Comparison of ENCODE assay signal across 23 cellular contexts in the genomic region with DNA sequence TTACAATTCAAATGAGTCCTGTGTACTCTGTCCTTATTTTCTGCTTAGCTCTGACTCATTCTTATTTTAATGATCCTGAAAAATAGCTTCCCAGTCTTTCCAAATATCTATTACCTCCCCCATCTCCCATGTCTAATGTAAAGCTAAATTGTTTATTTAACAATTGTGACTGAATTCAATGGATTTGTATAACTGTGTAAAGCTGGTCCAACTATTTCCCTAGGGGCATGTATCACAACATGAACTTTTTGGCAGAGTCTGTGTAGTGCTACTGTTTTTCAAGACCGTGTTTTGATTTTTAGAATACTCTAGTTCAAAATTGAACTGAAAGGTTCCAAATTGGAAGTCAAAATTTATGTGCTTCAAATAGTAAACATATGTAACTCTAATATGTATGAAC.
DNase-seq lines count a peak whose midpoint lies in the region; ATAC-seq and TF ChIP-seq lines count a peak whose summit lies in the region.
"Had no signal": no experiment of that assay in that cellular context is flagged by ENCODE, and none has a peak within 500 bp of the region (broad histone marks: within the 10 kb centered on the region; RNA-seq: fewer than 3 reads in every experiment).

No MANE protein-coding gene starts in this region.

- H3K36me3 ChIP-seq in adipocyte (ENCODE audit: control insufficient read depth, insufficient read depth, low read length, severe bottlenecking) = no peaks in the 10 kb centered on the region
- H3K36me3 ChIP-seq: heart left ventricle, tibial artery had no signal

- H3K27me3 Mint-ChIP-seq in activated CD4-positive, alpha-beta T cell treated with anti-CD3 and anti-CD28 coated beads for 36 hours = peaks cover 3% of the 10 kb centered on the region
- H3K27me3 Mint-ChIP-seq: stimulated activated naive CD8-positive, alpha-beta T cell treated with anti-CD3 and anti-CD28 coated beads, Interleukin-15, amount 100 ng/mL, for 72 hours had no signal

- CTCF ChIA-PET in activated CD4-positive, alpha-beta T cell treated with anti-CD3 and anti-CD28 coated beads for 36 hours (lab: Charles Lee) = no interaction called here

- DNase-seq in COR-L47 (lab: John Stamatoyannopoulos, UW) (peak; percentile 25), NCI-H1417 treated with DMSO at 0.1 percent for 48 hours (lab: John Stamatoyannopoulos, UW) (peak; percentile 18), adipocyte (ENCODE audit: low read depth) (peak; percentile 28), fibroblast of villous mesenchyme (ENCODE audit: low read depth) (peak; percentile 26), T-helper 9 cell (no peak)
- DNase-seq in activated CD4-positive, alpha-beta T cell treated with anti-CD3 and anti-CD28 coated beads for 36 hours = no peak
- no peak for DNase-seq in activated naive CD4-positive, alpha-beta T cell (lab: John Stamatoyannopoulos, UW)
- DNase-seq: activated CD4-positive, alpha-beta memory T cell treated with anti-CD3 and anti-CD28 coated beads for 36 hours; activated CD8-positive, alpha-beta memory T cell treated with anti-CD3 and anti-CD28 coated beads, Interleukin-2, amount 50 U/mL, for 48 hours; activated naive CD8-positive, alpha-beta T cell treated with anti-CD3 and anti-CD28 coated beads, Interleukin-2, amount 50 U/mL, for 24 hours; cortex of kidney; endodermal cell; heart left ventricle; KG1; mammary epithelial cell; NCI-H146; NCI-H774; posterior cingulate gyrus; stimulated activated naive CD8-positive, alpha-beta T cell treated with anti-CD3 and anti-CD28 coated beads, Interleukin-15, amount 100 ng/mL, for 72 hours; tibial artery had no signal

- POLR2A ChIA-PET in activated CD4-positive, alpha-beta T cell treated with anti-CD3 and anti-CD28 coated beads for 36 hours (lab: Charles Lee) = no interaction called here

- peaks cover 5% of the 10 kb centered on the region for H3K4me1 ChIP-seq in adipocyte (ENCODE audit: control insufficient read depth, insufficient read depth, low read length)
- H3K4me1 ChIP-seq: tibial artery had no signal

- ATAC-seq in activated CD4-positive, alpha-beta T cell treated with anti-CD3 and anti-CD28 coated beads for 36 hours = no peak
- ATAC-seq in GM18519 (IDR thresholded peaks at IDR 0.05; ENCODE audit: low FRiP score, unreplicated experiment) = no peak
- ATAC-seq: activated naive CD8-positive, alpha-beta T cell treated with anti-CD3 and anti-CD28 coated beads, Interleukin-2, amount 50 U/mL, for 24 hours; heart left ventricle; sciatic nerve; stimulated activated naive CD8-positive, alpha-beta T cell treated with anti-CD3 and anti-CD28 coated beads, Interleukin-15, amount 100 ng/mL, for 72 hours had no signal

- no peak overlapping the region for H3K27ac Mint-ChIP-seq in activated CD4-positive, alpha-beta T cell treated with anti-CD3 and anti-CD28 coated beads for 36 hours
- H3K27ac Mint-ChIP-seq: activated CD4-positive, alpha-beta memory T cell treated with anti-CD3 and anti-CD28 coated beads for 36 hours; activated naive CD8-positive, alpha-beta T cell treated with anti-CD3 and anti-CD28 coated beads, Interleukin-2, amount 50 U/mL, for 24 hours; endodermal cell; stimulated activated naive CD8-positive, alpha-beta T cell treated with anti-CD3 and anti-CD28 coated beads, Interleukin-15, amount 100 ng/mL, for 72 hours had no signal

- H3K4me1 Mint-ChIP-seq in activated CD4-positive, alpha-beta T cell treated with anti-CD3 and anti-CD28 coated beads for 36 hours = no peaks in the 10 kb centered on the region
- H3K4me1 Mint-ChIP-seq: activated naive CD8-positive, alpha-beta T cell treated with anti-CD3 and anti-CD28 coated beads, Interleukin-2, amount 50 U/mL, for 24 hours; endodermal cell; neural crest cell; stimulated activated naive CD8-positive, alpha-beta T cell treated with anti-CD3 and anti-CD28 coated beads, Interleukin-15, amount 100 ng/mL, for 72 hours had no signal

- H3K9me3 ChIP-seq in adipocyte (ENCODE audit: control insufficient read depth, low read length) = no peaks in the 10 kb centered on the region
- H3K9me3 ChIP-seq: heart left ventricle, tibial artery had no signal

- no peak overlapping the region for H3K4me3 ChIP-seq in adipocyte (ENCODE audit: low read length)
- H3K4me3 ChIP-seq in fibroblast of villous mesenchyme (ENCODE audit: low read depth, low read length) = no peak overlapping the region
- H3K4me3 ChIP-seq: heart left ventricle, tibial artery had no signal

- intact Hi-C loops in activated CD4-positive, alpha-beta T cell treated with anti-CD3 and anti-CD28 coated beads for 36 hours (cut with DNase I, micrococcal nuclease) = no loop called here

- H3K27me3 ChIP-seq in adipocyte (replicated peaks; ENCODE audit: control insufficient read depth, insufficient read depth, low read length) = no peaks in the 10 kb centered on the region
- H3K27me3 ChIP-seq: heart left ventricle, tibial artery had no signal

- H3K9ac ChIP-seq in adipocyte (ENCODE audit: low read length) = no peak overlapping the region

- H3K4me3 Mint-ChIP-seq in activated CD4-positive, alpha-beta T cell treated with anti-CD3 and anti-CD28 coated beads for 36 hours = no peak overlapping the region
- H3K4me3 Mint-ChIP-seq: activated CD4-positive, alpha-beta memory T cell treated with anti-CD3 and anti-CD28 coated beads for 36 hours; activated naive CD8-positive, alpha-beta T cell treated with anti-CD3 and anti-CD28 coated beads, Interleukin-2, amount 50 U/mL, for 24 hours; endodermal cell; neural crest cell; stimulated activated naive CD8-positive, alpha-beta T cell treated with anti-CD3 and anti-CD28 coated beads, Interleukin-15, amount 100 ng/mL, for 72 hours had no signal

- H3K36me3 Mint-ChIP-seq in activated CD4-positive, alpha-beta T cell treated with anti-CD3 and anti-CD28 coated beads for 36 hours (ENCODE audit: low read depth) = no peaks in the 10 kb centered on the region
- H3K36me3 Mint-ChIP-seq: activated CD4-positive, alpha-beta memory T cell treated with anti-CD3 and anti-CD28 coated beads for 36 hours had no signal

- TF ChIP-seq CTCF in fibroblast of villous mesenchyme (IDR thresholded peaks at IDR 0.05; ENCODE audit: insufficient read depth, low read depth, low read length) = no peak

- no peaks in the 10 kb centered on the region for H3K9me3 Mint-ChIP-seq in activated CD4-positive, alpha-beta T cell treated with anti-CD3 and anti-CD28 coated beads for 36 hours (ENCODE audit: low read depth)
- H3K9me3 Mint-ChIP-seq: activated CD4-positive, alpha-beta memory T cell treated with anti-CD3 and anti-CD28 coated beads for 36 hours; activated naive CD8-positive, alpha-beta T cell treated with anti-CD3 and anti-CD28 coated beads, Interleukin-2, amount 50 U/mL, for 24 hours; endodermal cell; stimulated activated naive CD8-positive, alpha-beta T cell treated with anti-CD3 and anti-CD28 coated beads, Interleukin-15, amount 100 ng/mL, for 72 hours had no signal

Comparison
In these comparisons a context has a peak if more than half of its experiments do, and no peak if none do; other contexts are left out.
1. DNase-seq: peak in COR-L47 (single experiment), NCI-H1417 treated with DMSO at 0.1 percent for 48 hours (single experiment), adipocyte (single experiment) and fibroblast of villous mesenchyme (single experiment); none in T-helper 9 cell (single experiment), activated CD4-positive, alpha-beta T cell treated with anti-CD3 and anti-CD28 coated beads for 36 hours (single experiment) and activated naive CD4-positive, alpha-beta T cell (0 of 4).